11 cellular contexts compared by ENCODE assay signal in the genomic region with DNA sequence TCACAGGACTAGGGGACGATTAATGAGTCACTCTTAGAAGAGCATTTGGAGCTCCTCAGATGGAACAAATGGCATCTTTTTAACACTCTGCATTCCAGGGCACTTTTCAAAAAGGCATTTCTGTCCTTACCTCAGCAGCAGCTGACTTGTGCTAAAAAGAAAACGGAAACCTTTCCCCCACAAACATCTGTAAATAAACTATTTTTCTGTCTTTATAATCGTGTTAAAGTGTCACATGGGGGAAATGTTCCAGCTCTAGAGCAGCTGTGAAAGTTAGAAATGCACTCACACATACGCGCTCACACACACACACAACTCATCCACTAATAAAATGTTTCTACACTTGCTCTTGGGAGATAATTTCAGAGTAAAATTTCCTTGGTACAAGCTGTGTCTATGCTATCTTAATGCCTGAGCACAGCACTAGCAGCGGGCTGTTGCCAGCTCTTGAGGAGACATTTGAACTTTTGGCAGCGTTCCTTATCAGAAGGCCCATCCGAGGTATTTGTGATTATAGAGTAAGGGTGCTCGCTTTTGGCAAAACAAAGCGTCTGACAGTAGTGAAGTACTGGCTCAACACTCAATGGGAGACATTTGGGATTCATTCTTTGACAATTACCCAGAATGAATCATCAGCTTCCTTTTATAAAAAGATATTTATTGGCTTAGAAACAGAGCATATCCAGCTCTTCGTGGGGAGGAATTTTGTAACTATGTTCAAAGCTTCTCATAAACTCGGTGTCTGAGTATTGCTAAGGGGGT.
DNase-seq lines count a peak whose midpoint lies in the region; ATAC-seq and TF ChIP-seq lines count a peak whose summit lies in the region.
"Had no signal": no experiment of that assay in that cellular context is flagged by ENCODE, and none has a peak within 500 bp of the region (broad histone marks: within the 10 kb centered on the region; RNA-seq: fewer than 3 reads in every experiment).

No MANE protein-coding gene starts in this region.

- H3K9me3 ChIP-seq in BLaER1 = no peaks in the 10 kb centered on the region
- no peaks in the 10 kb centered on the region for H3K9me3 ChIP-seq in SJSA1 (replicated peaks)

- TF ChIP-seq CTCF in fibroblast of villous mesenchyme (IDR thresholded peaks at IDR 0.05; ENCODE audit: insufficient read depth, low read depth, low read length) = no peak
- TF ChIP-seq CTCF in endothelial cell (IDR thresholded peaks at IDR 0.05; ENCODE audit: unreplicated experiment) = no peak

- no peak overlapping the region for H3K4me3 Mint-ChIP-seq in endothelial cell (ENCODE audit: unreplicated experiment)

- no peak overlapping the region for H3K9ac ChIP-seq in BLaER1

- peaks cover 30% of the 10 kb centered on the region for H3K4me1 ChIP-seq in BLaER1
- H3K4me1 ChIP-seq in SJSA1 (replicated peaks) = peaks cover 23% of the 10 kb centered on the region

- H3K36me3 ChIP-seq in BLaER1 (peaks cover 2% of the 10 kb centered on the region; the same call in 1 of the 2 replicates), SJSA1 (no peaks in the 10 kb centered on the region)

- peaks cover 7% of the 10 kb centered on the region for H3K4me1 Mint-ChIP-seq in endothelial cell (ENCODE audit: unreplicated experiment)

- H3K27me3 Mint-ChIP-seq in endothelial cell (ENCODE audit: unreplicated experiment) = peaks cover 4% of the 10 kb centered on the region

- no peak overlapping the region for H3K27ac Mint-ChIP-seq in endothelial cell (ENCODE audit: unreplicated experiment)

- H3K4me3 ChIP-seq in BLaER1 = no peak overlapping the region
- no peak overlapping the region for H3K4me3 ChIP-seq in SJSA1
- H3K4me3 ChIP-seq in fibroblast of villous mesenchyme (ENCODE audit: low read depth, low read length) = no peak overlapping the region

- no peaks in the 10 kb centered on the region for H3K9me3 Mint-ChIP-seq in endothelial cell (ENCODE audit: unreplicated experiment)

- peak overlapping the region; percentile 45 for H3K4me2 ChIP-seq in BLaER1

- no peaks in the 10 kb centered on the region for H3K36me3 Mint-ChIP-seq in endothelial cell (ENCODE audit: low read depth, unreplicated experiment)

- H3K27ac ChIP-seq in BLaER1 (no peak overlapping the region), SJSA1 (peak overlapping the region; percentile 30)

- no peaks in the 10 kb centered on the region for H4K20me1 ChIP-seq in BLaER1

- peak; percentile 49 to 60 for DNase-seq in SJSA1 (ENCODE audit: low read depth in 1 of 2, low spot score in 2 of 2)
- DNase-seq in fibroblast of villous mesenchyme (ENCODE audit: low read depth) = peak; percentile 81
- peak; percentile 11 for DNase-seq in pulmonary artery endothelial cell (ENCODE audit: low read depth, low spot score)
- no peak for DNase-seq in hippocampal formation (lab: John Stamatoyannopoulos, UW)
- DNase-seq in endothelial cell (ENCODE audit: low spot score) = no peak
- DNase-seq: activated T-cell treated with anti-CD3 and anti-CD28 coated beads for 4 hours; GDM1; stimulated activated CD4-positive, alpha-beta T cell treated with anti-CD3 and anti-CD28 coated beads, Interleukin-4, amount 100 ng/mL, for 24 hours had no signal

- H3K27me3 ChIP-seq in BLaER1 (no peaks in the 10 kb centered on the region), SJSA1 (replicated peaks) (no peaks in the 10 kb centered on the region)

- no peak for ATAC-seq in HG03520 (IDR thresholded peaks at IDR 0.05; ENCODE audit: unreplicated experiment)
- no peak for ATAC-seq in HG02870 (IDR thresholded peaks at IDR 0.05; ENCODE audit: unreplicated experiment)

Comparison
In these comparisons a context has a peak if more than half of its experiments do, and no peak if none do; other contexts are left out.
1. DNase-seq: peak in SJSA1 (2 of 2), fibroblast of villous mesenchyme (single experiment) and pulmonary artery endothelial cell (single experiment); none in hippocampal formation (0 of 2) and endothelial cell (single experiment).